1 cellular context compared by ENCODE assay signal in genomic region chr5:176415240-176416122, GRCh38.
TF ChIP-seq lines count a peak whose summit lies in the region.

No MANE protein-coding gene starts in this region.

TF ChIP-seq in GM12878, 131 proteins besides CTCF, POLR2A, EP300 and RAD21:
- TF ChIP-seq TCF7 (IDR thresholded peaks at IDR 0.05; ENCODE audit: borderline replicate concordance) (no peak), SIX5 (IDR thresholded peaks at IDR 0.05; ENCODE audit: low read depth, low read length, severe bottlenecking) (no peak), ATF2 (IDR thresholded peaks at IDR 0.05; ENCODE audit: low read length) (no peak), SMARCA5 (IDR thresholded peaks at IDR 0.05) (no peak), BCL3 (IDR thresholded peaks at IDR 0.05; ENCODE audit: borderline replicate concordance, insufficient read depth, low read depth, low read length, poor library complexity, severe bottlenecking) (no peak), BCL11A (IDR thresholded peaks at IDR 0.05; ENCODE audit: low read depth, low read length) (no peak), YY1 (IDR thresholded peaks at IDR 0.05; ENCODE audit: low read depth, low read length) (no peak), ZZZ3 (IDR thresholded peaks at IDR 0.05; ENCODE audit: control insufficient read depth, insufficient read length, low read depth) (no peak), CEBPB (IDR thresholded peaks at IDR 0.05; ENCODE audit: borderline replicate concordance in 1 of 2, low read depth in 2 of 2, low read length in 2 of 2) (no peak), PAX5 (IDR thresholded peaks at IDR 0.05; ENCODE audit: borderline replicate concordance, low read depth, low read length) (no peak), SMAD1 (IDR thresholded peaks at IDR 0.05; ENCODE audit: low read depth, partially characterized antibody) (no peak), MXI1 (IDR thresholded peaks at IDR 0.05; ENCODE audit: low read depth, low read length) (no peak)
- TF ChIP-seq, protein P1, sequence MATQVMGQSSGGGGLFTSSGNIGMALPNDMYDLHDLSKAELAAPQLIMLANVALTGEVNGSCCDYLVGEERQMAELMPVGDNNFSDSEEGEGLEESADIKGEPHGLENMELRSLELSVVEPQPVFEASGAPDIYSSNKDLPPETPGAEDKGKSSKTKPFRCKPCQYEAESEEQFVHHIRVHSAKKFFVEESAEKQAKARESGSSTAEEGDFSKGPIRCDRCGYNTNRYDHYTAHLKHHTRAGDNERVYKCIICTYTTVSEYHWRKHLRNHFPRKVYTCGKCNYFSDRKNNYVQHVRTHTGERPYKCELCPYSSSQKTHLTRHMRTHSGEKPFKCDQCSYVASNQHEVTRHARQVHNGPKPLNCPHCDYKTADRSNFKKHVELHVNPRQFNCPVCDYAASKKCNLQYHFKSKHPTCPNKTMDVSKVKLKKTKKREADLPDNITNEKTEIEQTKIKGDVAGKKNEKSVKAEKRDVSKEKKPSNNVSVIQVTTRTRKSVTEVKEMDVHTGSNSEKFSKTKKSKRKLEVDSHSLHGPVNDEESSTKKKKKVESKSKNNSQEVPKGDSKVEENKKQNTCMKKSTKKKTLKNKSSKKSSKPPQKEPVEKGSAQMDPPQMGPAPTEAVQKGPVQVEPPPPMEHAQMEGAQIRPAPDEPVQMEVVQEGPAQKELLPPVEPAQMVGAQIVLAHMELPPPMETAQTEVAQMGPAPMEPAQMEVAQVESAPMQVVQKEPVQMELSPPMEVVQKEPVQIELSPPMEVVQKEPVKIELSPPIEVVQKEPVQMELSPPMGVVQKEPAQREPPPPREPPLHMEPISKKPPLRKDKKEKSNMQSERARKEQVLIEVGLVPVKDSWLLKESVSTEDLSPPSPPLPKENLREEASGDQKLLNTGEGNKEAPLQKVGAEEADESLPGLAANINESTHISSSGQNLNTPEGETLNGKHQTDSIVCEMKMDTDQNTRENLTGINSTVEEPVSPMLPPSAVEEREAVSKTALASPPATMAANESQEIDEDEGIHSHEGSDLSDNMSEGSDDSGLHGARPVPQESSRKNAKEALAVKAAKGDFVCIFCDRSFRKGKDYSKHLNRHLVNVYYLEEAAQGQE (IDR thresholded peaks at IDR 0.05; ENCODE audit: low read depth, low read length) = no peak
- TF ChIP-seq, protein P2, sequence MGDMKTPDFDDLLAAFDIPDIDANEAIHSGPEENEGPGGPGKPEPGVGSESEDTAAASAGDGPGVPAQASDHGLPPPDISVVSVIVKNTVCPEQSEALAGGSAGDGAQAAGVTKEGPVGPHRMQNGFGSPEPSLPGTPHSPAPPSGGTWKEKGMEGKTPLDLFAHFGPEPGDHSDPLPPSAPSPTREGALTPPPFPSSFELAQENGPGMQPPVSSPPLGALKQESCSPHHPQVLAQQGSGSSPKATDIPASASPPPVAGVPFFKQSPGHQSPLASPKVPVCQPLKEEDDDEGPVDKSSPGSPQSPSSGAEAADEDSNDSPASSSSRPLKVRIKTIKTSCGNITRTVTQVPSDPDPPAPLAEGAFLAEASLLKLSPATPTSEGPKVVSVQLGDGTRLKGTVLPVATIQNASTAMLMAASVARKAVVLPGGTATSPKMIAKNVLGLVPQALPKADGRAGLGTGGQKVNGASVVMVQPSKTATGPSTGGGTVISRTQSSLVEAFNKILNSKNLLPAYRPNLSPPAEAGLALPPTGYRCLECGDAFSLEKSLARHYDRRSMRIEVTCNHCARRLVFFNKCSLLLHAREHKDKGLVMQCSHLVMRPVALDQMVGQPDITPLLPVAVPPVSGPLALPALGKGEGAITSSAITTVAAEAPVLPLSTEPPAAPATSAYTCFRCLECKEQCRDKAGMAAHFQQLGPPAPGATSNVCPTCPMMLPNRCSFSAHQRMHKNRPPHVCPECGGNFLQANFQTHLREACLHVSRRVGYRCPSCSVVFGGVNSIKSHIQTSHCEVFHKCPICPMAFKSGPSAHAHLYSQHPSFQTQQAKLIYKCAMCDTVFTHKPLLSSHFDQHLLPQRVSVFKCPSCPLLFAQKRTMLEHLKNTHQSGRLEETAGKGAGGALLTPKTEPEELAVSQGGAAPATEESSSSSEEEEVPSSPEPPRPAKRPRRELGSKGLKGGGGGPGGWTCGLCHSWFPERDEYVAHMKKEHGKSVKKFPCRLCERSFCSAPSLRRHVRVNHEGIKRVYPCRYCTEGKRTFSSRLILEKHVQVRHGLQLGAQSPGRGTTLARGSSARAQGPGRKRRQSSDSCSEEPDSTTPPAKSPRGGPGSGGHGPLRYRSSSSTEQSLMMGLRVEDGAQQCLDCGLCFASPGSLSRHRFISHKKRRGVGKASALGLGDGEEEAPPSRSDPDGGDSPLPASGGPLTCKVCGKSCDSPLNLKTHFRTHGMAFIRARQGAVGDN (IDR thresholded peaks at IDR 0.05) = no peak
- TF ChIP-seq, protein P3, sequence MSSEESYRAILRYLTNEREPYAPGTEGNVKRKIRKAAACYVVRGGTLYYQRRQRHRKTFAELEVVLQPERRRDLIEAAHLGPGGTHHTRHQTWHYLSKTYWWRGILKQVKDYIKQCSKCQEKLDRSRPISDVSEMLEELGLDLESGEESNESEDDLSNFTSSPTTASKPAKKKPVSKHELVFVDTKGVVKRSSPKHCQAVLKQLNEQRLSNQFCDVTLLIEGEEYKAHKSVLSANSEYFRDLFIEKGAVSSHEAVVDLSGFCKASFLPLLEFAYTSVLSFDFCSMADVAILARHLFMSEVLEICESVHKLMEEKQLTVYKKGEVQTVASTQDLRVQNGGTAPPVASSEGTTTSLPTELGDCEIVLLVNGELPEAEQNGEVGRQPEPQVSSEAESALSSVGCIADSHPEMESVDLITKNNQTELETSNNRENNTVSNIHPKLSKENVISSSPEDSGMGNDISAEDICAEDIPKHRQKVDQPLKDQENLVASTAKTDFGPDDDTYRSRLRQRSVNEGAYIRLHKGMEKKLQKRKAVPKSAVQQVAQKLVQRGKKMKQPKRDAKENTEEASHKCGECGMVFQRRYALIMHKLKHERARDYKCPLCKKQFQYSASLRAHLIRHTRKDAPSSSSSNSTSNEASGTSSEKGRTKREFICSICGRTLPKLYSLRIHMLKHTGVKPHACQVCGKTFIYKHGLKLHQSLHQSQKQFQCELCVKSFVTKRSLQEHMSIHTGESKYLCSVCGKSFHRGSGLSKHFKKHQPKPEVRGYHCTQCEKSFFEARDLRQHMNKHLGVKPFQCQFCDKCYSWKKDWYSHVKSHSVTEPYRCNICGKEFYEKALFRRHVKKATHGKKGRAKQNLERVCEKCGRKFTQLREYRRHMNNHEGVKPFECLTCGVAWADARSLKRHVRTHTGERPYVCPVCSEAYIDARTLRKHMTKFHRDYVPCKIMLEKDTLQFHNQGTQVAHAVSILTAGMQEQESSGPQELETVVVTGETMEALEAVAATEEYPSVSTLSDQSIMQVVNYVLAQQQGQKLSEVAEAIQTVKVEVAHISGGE (CRISPR knock-in tag; IDR thresholded peaks at IDR 0.05) = no peak
